In genomic region chr14:64992328-64992885, GRCh38 we compare ENCODE assay signal across 1 cellular context.
TF ChIP-seq lines count a peak whose summit lies in the region.

No MANE protein-coding gene starts in this region.

TF ChIP-seq in H1, 55 proteins besides CTCF, POLR2A, EP300 and RAD21:
- TF ChIP-seq CHD2 (IDR thresholded peaks at IDR 0.05; ENCODE audit: low read length) (no peak), BACH1 (IDR thresholded peaks at IDR 0.05; ENCODE audit: low read length) (no peak), JUN (IDR thresholded peaks at IDR 0.05; ENCODE audit: low read depth, low read length) (no peak), FOSL1 (IDR thresholded peaks at IDR 0.05; ENCODE audit: insufficient read depth, low read depth, low read length) (no peak), KDM4A (IDR thresholded peaks at IDR 0.05; ENCODE audit: low read depth, low read length, severe bottlenecking) (no peak), CBX8 (IDR thresholded peaks at IDR 0.05; ENCODE audit: borderline replicate concordance, low read depth, low read length) (no peak), ATF3 (IDR thresholded peaks at IDR 0.05; ENCODE audit: insufficient read depth, low read depth, low read length) (0 out of 2 replicates have a peak, but pooled peaks have one; percentile 28), CEBPB (IDR thresholded peaks at IDR 0.05; ENCODE audit: low read depth, low read length) (peak; percentile 44; the same call in 1 of the 2 replicates), TEAD4 (IDR thresholded peaks at IDR 0.05; ENCODE audit: low read depth, low read length) (no peak)
